ENCODE assay signal across 12 cellular contexts in genomic region chr12:108551556-108551955, GRCh38. TPM values are rescaled to one million over a fixed set of nuclear protein-coding genes. Genes with fewer than 3 reads are reported as not detected.
DNase-seq lines count a peak whose midpoint lies in the region; ATAC-seq and TF ChIP-seq lines count a peak whose summit lies in the region.
"Had no signal": no experiment of that assay in that cellular context is flagged by ENCODE, and none has a peak within 500 bp of the region (broad histone marks: within the 10 kb centered on the region; RNA-seq: fewer than 3 reads in every experiment).

No MANE protein-coding gene starts in this region.

- H3K27ac ChIP-seq in breast epithelium (no peak overlapping the region), SK-N-MC (peak overlapping the region; percentile 73)

- no peaks in the 10 kb centered on the region for H3K4me1 ChIP-seq in breast epithelium

- BruUV-seq in MCF 10A (replicated peaks; lab: Mats Ljungman, UMichigan): no TSS peak

- DNase-seq in MCF 10A (ENCODE audit: unreplicated experiment): no peak
- no peak for DNase-seq in breast epithelium (ENCODE audit: low spot score in 2 of 2)
- DNase-seq in SK-N-MC (ENCODE audit: low read depth, low spot score): no peak
- DNase-seq in fibroblast of gingiva (ENCODE audit: low read depth): peak; percentile 74
- DNase-seq in stimulated activated naive B cell treated with anti-CD40 and anti-IgM and Interleukin-4, amounts not matched to agents 10 μg/mL and 1 μg/mL and 100 μg/mL, for 72 hours: no peak
- DNase-seq in mucosa of gallbladder (ENCODE audit: low spot score): no peak
- DNase-seq in NCI-H524 (lab: John Stamatoyannopoulos, UW): no peak
- no peak for DNase-seq in KBM-7
- DNase-seq: GF-D8; Karpas-422; stimulated activated CD4-positive, alpha-beta T cell treated with anti-CD3 and anti-CD28 coated beads, Interleukin-4, amount 100 ng/mL, for 1 hour had no signal

- H3K36me3 ChIP-seq in breast epithelium (no peaks in the 10 kb centered on the region), SK-N-MC (ENCODE audit: insufficient read depth, low read length) (peaks cover 51% of the 10 kb centered on the region)

- H3K9me3 ChIP-seq in breast epithelium: no peaks in the 10 kb centered on the region
- no peaks in the 10 kb centered on the region for H3K9me3 ChIP-seq in SK-N-MC (ENCODE audit: low read depth, low read length)

- H3K4me1 Mint-ChIP-seq in MCF 10A (ENCODE audit: insufficient read depth, unreplicated experiment): peaks cover 39% of the 10 kb centered on the region
- H3K4me1 Mint-ChIP-seq in stimulated activated naive B cell treated with anti-CD40 and anti-IgM and Interleukin-4, amounts not matched to agents 10 μg/mL and 1 μg/mL and 100 μg/mL, for 72 hours: peaks cover 24 to 69% of the 10 kb centered on the region in 2 donors

- ATAC-seq in stimulated activated naive B cell treated with anti-CD40 and anti-IgM and Interleukin-4, amounts not matched to agents 10 μg/mL and 1 μg/mL and 100 μg/mL, for 72 hours (replicated peaks): peak; percentile 51 to 54
- ATAC-seq: Panc1 had no signal

- no peak overlapping the region for H3K9ac ChIP-seq in SK-N-MC (ENCODE audit: insufficient read length)

- in situ Hi-C loops in KBM-7 (cut with MboI; ENCODE audit: low pct_unique_long_range_greater_than_20kb, low sequenced_read_pairs): no loop called here

- no peaks in the 10 kb centered on the region for H3K27me3 Mint-ChIP-seq in MCF 10A (ENCODE audit: insufficient read depth, unreplicated experiment)
- H3K27me3 Mint-ChIP-seq in stimulated activated naive B cell treated with anti-CD40 and anti-IgM and Interleukin-4, amounts not matched to agents 10 μg/mL and 1 μg/mL and 100 μg/mL, for 72 hours: no peaks in the 10 kb centered on the region

- CTCF ChIA-PET in MCF 10A (lab: Yijun Ruan, JAX): interaction anchor here (1.0 kb wide), 1 partner anchor 14 kb away, joined by 5 read pairs; no protein-coding TSS in a partner anchor

- TF ChIP-seq CTCF in MCF 10A (IDR thresholded peaks at IDR 0.05; ENCODE audit: unreplicated experiment) (no peak), breast epithelium (IDR thresholded peaks at IDR 0.05) (no peak)

- intact Hi-C loops in MCF 10A (cut with micrococcal nuclease): no loop called here
- intact Hi-C loops in breast epithelium (cut with DNase I; ENCODE audit: low total_unique reads): no loop called here

- no peaks in the 10 kb centered on the region for H3K9me3 Mint-ChIP-seq in MCF 10A (ENCODE audit: unreplicated experiment)
- H3K9me3 Mint-ChIP-seq in stimulated activated naive B cell treated with anti-CD40 and anti-IgM and Interleukin-4, amounts not matched to agents 10 μg/mL and 1 μg/mL and 100 μg/mL, for 72 hours: no peaks in the 10 kb centered on the region

- H3K4me3 Mint-ChIP-seq in MCF 10A (ENCODE audit: unreplicated experiment): no peak overlapping the region
- peak overlapping the region in 1 of 2 donors; percentile 52 for H3K4me3 Mint-ChIP-seq in stimulated activated naive B cell treated with anti-CD40 and anti-IgM and Interleukin-4, amounts not matched to agents 10 μg/mL and 1 μg/mL and 100 μg/mL, for 72 hours

- H3K27me3 ChIP-seq in breast epithelium: no peaks in the 10 kb centered on the region

- POLR2A ChIA-PET in MCF 10A (lab: Yijun Ruan, JAX): interaction anchor here (0.8 kb wide), 1 partner anchor 9 kb away, joined by 6 read pairs; the partner anchor contains the start of gene SART3

- peak overlapping the region; percentile 64 for H3K27ac Mint-ChIP-seq in MCF 10A (ENCODE audit: low read depth, unreplicated experiment)
- no peak overlapping the region for H3K27ac Mint-ChIP-seq in stimulated activated naive B cell treated with anti-CD40 and anti-IgM and Interleukin-4, amounts not matched to agents 10 μg/mL and 1 μg/mL and 100 μg/mL, for 72 hours

- H3K4me3 ChIP-seq in breast epithelium (no peak overlapping the region), SK-N-MC (no peak overlapping the region)

- no peak for TF ChIP-seq POLR2A in breast epithelium (IDR thresholded peaks at IDR 0.05)

- peaks cover 43% of the 10 kb centered on the region for H3K36me3 Mint-ChIP-seq in MCF 10A (ENCODE audit: insufficient read depth, unreplicated experiment)
- peaks cover 19 to 33% of the 10 kb centered on the region in 2 donors for H3K36me3 Mint-ChIP-seq in stimulated activated naive B cell treated with anti-CD40 and anti-IgM and Interleukin-4, amounts not matched to agents 10 μg/mL and 1 μg/mL and 100 μg/mL, for 72 hours

RNA-seq across cellular contexts. Expression of gene SART3, which starts 9.4 kb away (rescaled TPM):
- total RNA-seq in MCF 10A (2022): 73.4 and 85.4 TPM in 2 replicates
- 10 to 100 TPM; 49.8 to 62.9 (median 60.2) TPM for total RNA-seq in breast epithelium
- 42.3 TPM for total RNA-seq in mucosa of gallbladder

RNA-seq across cellular contexts. Expression of gene ISCU, which starts 10.8 kb away (rescaled TPM):
- total RNA-seq in MCF 10A (2022) (115 and 125 TPM in 2 replicates), breast epithelium (100 to 1,000 TPM; 220 to 328 (median 227) TPM), mucosa of gallbladder (129 TPM)

RNA-seq across cellular contexts. Expression of gene FICD, which starts 36.5 kb away (rescaled TPM):
- total RNA-seq in MCF 10A (2022) (14.3 and 15.2 TPM in 2 replicates), breast epithelium (1 to 10 TPM; 7.0 to 8.5 (median 8.0) TPM), mucosa of gallbladder (7.6 TPM)

RNA-seq across cellular contexts. Expression of gene TMEM119, which starts 46.3 kb away (rescaled TPM):
- total RNA-seq in MCF 10A (2022) (not detected in 2 replicates), breast epithelium (10 to 100 TPM; 12.1 to 21.0 (median 12.5) TPM), mucosa of gallbladder (10.6 TPM)
